Comparison of ENCODE assay signal across 1 cellular context in the genomic region with DNA sequence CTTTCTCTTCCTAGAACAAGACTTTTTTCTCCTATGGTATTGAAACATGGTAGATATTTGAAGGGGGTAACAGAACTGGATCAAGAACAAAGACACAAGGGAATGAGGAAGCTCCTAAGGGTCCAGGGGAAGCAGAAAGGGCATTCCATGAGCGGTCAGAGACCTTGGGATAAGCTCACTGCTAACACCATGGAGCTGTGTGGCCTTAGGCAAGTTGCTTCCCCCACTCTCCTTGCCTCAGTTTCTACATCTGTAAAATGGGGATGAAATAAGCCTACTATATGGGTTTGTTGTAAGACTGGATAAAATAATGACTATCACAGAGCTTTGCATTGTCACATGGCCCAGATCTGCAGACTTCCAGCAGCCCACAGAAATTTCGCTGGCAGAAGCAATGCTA.
TF ChIP-seq lines count a peak whose summit lies in the region.

No MANE protein-coding gene starts in this region.

TF ChIP-seq in SK-N-SH, 30 proteins besides CTCF, POLR2A, EP300 and RAD21:
- TF ChIP-seq, protein P1, sequence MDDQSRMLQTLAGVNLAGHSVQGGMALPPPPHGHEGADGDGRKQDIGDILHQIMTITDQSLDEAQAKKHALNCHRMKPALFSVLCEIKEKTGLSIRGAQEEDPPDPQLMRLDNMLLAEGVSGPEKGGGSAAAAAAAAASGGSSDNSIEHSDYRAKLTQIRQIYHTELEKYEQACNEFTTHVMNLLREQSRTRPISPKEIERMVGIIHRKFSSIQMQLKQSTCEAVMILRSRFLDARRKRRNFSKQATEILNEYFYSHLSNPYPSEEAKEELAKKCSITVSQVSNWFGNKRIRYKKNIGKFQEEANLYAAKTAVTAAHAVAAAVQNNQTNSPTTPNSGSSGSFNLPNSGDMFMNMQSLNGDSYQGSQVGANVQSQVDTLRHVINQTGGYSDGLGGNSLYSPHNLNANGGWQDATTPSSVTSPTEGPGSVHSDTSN (IDR thresholded peaks at IDR 0.05), result no peak
- TF ChIP-seq, protein P2, sequence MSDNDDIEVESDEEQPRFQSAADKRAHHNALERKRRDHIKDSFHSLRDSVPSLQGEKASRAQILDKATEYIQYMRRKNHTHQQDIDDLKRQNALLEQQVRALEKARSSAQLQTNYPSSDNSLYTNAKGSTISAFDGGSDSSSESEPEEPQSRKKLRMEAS (IDR thresholded peaks at IDR 0.05; ENCODE audit: low read depth), result no peak
- TF ChIP-seq POLR2AphosphoS5 (IDR thresholded peaks at IDR 0.05; ENCODE audit: low read depth, low read length), result no peak
- TF ChIP-seq CHD2 (IDR thresholded peaks at IDR 0.05; ENCODE audit: low read length, partially characterized antibody), result no peak
- TF ChIP-seq YY1 (IDR thresholded peaks at IDR 0.05; ENCODE audit: low read depth), result no peak
- TF ChIP-seq RXRA (IDR thresholded peaks at IDR 0.05; ENCODE audit: borderline replicate concordance, low read depth), result no peak
- TF ChIP-seq, protein P3, sequence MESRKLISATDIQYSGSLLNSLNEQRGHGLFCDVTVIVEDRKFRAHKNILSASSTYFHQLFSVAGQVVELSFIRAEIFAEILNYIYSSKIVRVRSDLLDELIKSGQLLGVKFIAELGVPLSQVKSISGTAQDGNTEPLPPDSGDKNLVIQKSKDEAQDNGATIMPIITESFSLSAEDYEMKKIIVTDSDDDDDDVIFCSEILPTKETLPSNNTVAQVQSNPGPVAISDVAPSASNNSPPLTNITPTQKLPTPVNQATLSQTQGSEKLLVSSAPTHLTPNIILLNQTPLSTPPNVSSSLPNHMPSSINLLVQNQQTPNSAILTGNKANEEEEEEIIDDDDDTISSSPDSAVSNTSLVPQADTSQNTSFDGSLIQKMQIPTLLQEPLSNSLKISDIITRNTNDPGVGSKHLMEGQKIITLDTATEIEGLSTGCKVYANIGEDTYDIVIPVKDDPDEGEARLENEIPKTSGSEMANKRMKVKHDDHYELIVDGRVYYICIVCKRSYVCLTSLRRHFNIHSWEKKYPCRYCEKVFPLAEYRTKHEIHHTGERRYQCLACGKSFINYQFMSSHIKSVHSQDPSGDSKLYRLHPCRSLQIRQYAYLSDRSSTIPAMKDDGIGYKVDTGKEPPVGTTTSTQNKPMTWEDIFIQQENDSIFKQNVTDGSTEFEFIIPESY (IDR thresholded peaks at IDR 0.05; ENCODE audit: borderline replicate concordance, low read depth), result no peak
- no peak for TF ChIP-seq GATA2 (CRISPR knock-in tag; IDR thresholded peaks at IDR 0.05)
- TF ChIP-seq MEF2A (IDR thresholded peaks at IDR 0.05; ENCODE audit: borderline replicate concordance, low read depth), result no peak
- no peak for TF ChIP-seq SMC3 (IDR thresholded peaks at IDR 0.05; ENCODE audit: low read depth, low read length)
- no peak for TF ChIP-seq TAF1 (IDR thresholded peaks at IDR 0.05; ENCODE audit: borderline replicate concordance, low read depth, low read length)
- TF ChIP-seq, protein P4, sequence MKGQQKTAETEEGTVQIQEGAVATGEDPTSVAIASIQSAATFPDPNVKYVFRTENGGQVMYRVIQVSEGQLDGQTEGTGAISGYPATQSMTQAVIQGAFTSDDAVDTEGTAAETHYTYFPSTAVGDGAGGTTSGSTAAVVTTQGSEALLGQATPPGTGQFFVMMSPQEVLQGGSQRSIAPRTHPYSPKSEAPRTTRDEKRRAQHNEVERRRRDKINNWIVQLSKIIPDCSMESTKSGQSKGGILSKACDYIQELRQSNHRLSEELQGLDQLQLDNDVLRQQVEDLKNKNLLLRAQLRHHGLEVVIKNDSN (IDR thresholded peaks at IDR 0.05; ENCODE audit: borderline replicate concordance, low read depth), result no peak
- no peak for TF ChIP-seq TCF12 (IDR thresholded peaks at IDR 0.05)
- no peak for TF ChIP-seq EZH2phosphoT487 (IDR thresholded peaks at IDR 0.05; ENCODE audit: borderline replicate concordance, low read depth)
- no peak for TF ChIP-seq FOXJ3 (CRISPR knock-in tag; IDR thresholded peaks at IDR 0.05)
- TF ChIP-seq MXI1 (IDR thresholded peaks at IDR 0.05; ENCODE audit: low read depth, low read length), result no peak
- TF ChIP-seq NRF1 (IDR thresholded peaks at IDR 0.05; ENCODE audit: low read depth, low read length), result no peak
- no peak for TF ChIP-seq RCOR1 (IDR thresholded peaks at IDR 0.05; ENCODE audit: low read length)
